In genomic region chr3:24890012-24890411, GRCh38 we compare ENCODE assay signal across 8 cellular contexts.
"Had no signal": no experiment of that assay in that cellular context is flagged by ENCODE, and none has a peak within 500 bp of the region (broad histone marks: within the 10 kb centered on the region; RNA-seq: fewer than 3 reads in every experiment).

No MANE protein-coding gene starts in this region.

- DNase-seq: GM23248, GOT3, H7, HFFc6 had no signal

- H3K36me3 ChIP-seq: HAP-1 had no signal

- H3K9me3 ChIP-seq: HAP-1 had no signal

- H3K4me1 ChIP-seq: HAP-1 had no signal

- H3K27ac ChIP-seq: GM23248, HL-60 had no signal

- H3K4me3 ChIP-seq: GM23248, HAP-1 had no signal

- ATAC-seq: HCT116, HepG2 had no signal
